2 cellular contexts compared by ENCODE assay signal in the genomic region with DNA sequence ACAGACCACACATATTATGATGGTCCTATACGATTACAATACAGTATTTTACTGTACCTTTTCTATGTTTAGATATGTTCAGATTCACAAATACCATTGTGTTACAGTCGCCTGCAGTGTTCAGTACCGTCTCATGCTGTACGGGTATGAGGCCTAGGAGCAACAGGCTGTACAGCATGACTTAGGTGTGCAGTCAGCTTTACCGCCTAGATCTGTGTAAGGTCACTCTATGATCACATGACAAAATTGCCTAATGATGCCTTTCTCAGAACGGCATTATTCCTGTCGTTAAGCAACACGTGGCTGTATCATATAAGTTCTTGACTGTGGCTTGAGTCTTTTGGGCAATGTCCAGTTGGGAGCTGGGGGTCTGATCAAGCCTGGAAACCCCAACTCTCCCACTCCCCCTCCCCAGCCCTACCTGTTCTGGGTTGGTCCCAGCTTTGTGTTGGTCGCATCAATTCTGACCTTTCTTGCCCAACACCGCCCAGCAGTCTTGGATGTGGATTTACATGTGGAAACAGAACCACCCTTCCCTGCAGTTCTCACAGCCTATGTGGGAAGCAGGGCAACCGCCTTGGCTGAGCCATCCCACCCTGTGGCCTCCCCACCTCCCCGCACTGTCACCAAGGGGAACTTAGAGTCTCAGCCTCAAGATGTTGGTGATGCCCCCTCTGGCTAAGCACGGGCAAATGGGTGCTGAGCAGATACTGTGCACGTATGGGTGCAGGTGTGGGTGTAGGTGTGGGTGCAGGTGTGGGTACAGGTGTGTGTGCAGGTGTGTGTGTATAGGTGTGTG.
TF ChIP-seq lines count a peak whose summit lies in the region.

No MANE protein-coding gene starts in this region.

TF ChIP-seq in SK-N-SH treated with all-trans-retinoic acid at 6 μM for 48 hours, 23 proteins besides CTCF, POLR2A, EP300 and RAD21 (continued from another document):
- TF ChIP-seq CSDC2 (CRISPR knock-in tag; IDR thresholded peaks at IDR 0.05) = no peak
- TF ChIP-seq TSHZ2 (CRISPR knock-in tag; IDR thresholded peaks at IDR 0.05) = no peak
- TF ChIP-seq, protein P1, sequence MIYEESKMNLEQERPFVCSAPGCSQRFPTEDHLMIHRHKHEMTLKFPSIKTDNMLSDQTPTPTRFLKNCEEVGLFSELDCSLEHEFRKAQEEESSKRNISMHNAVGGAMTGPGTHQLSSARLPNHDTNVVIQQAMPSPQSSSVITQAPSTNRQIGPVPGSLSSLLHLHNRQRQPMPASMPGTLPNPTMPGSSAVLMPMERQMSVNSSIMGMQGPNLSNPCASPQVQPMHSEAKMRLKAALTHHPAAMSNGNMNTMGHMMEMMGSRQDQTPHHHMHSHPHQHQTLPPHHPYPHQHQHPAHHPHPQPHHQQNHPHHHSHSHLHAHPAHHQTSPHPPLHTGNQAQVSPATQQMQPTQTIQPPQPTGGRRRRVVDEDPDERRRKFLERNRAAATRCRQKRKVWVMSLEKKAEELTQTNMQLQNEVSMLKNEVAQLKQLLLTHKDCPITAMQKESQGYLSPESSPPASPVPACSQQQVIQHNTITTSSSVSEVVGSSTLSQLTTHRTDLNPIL (CRISPR knock-in tag; IDR thresholded peaks at IDR 0.05; ENCODE audit: low read depth) = no peak

TF ChIP-seq in SK-N-SH, 30 proteins besides CTCF, POLR2A, EP300 and RAD21:
- TF ChIP-seq MXI1 (IDR thresholded peaks at IDR 0.05; ENCODE audit: low read depth, low read length) = no peak
- TF ChIP-seq YY1 (IDR thresholded peaks at IDR 0.05; ENCODE audit: low read depth) = no peak
- TF ChIP-seq CHD2 (IDR thresholded peaks at IDR 0.05; ENCODE audit: low read length, partially characterized antibody) = no peak
- no peak for TF ChIP-seq NFIC (IDR thresholded peaks at IDR 0.05; ENCODE audit: borderline replicate concordance)
- no peak for TF ChIP-seq TCF12 (IDR thresholded peaks at IDR 0.05)
- TF ChIP-seq, protein P2, sequence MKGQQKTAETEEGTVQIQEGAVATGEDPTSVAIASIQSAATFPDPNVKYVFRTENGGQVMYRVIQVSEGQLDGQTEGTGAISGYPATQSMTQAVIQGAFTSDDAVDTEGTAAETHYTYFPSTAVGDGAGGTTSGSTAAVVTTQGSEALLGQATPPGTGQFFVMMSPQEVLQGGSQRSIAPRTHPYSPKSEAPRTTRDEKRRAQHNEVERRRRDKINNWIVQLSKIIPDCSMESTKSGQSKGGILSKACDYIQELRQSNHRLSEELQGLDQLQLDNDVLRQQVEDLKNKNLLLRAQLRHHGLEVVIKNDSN (IDR thresholded peaks at IDR 0.05; ENCODE audit: borderline replicate concordance, low read depth) = no peak
- no peak for TF ChIP-seq TEAD4 (IDR thresholded peaks at IDR 0.05; ENCODE audit: borderline replicate concordance, insufficient read depth)
- no peak for TF ChIP-seq TAF1 (IDR thresholded peaks at IDR 0.05; ENCODE audit: borderline replicate concordance, low read depth, low read length)
- TF ChIP-seq, protein P3, sequence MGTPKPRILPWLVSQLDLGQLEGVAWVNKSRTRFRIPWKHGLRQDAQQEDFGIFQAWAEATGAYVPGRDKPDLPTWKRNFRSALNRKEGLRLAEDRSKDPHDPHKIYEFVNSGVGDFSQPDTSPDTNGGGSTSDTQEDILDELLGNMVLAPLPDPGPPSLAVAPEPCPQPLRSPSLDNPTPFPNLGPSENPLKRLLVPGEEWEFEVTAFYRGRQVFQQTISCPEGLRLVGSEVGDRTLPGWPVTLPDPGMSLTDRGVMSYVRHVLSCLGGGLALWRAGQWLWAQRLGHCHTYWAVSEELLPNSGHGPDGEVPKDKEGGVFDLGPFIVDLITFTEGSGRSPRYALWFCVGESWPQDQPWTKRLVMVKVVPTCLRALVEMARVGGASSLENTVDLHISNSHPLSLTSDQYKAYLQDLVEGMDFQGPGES (IDR thresholded peaks at IDR 0.05; ENCODE audit: low read depth, low read length) = no peak
- TF ChIP-seq RFX5 (IDR thresholded peaks at IDR 0.05; ENCODE audit: low read length) = no peak
- TF ChIP-seq ELF1 (IDR thresholded peaks at IDR 0.05) = no peak
- TF ChIP-seq GATA2 (CRISPR knock-in tag; IDR thresholded peaks at IDR 0.05) = no peak
- no peak for TF ChIP-seq MEF2A (IDR thresholded peaks at IDR 0.05; ENCODE audit: borderline replicate concordance, low read depth)
- no peak for TF ChIP-seq FOSL2 (IDR thresholded peaks at IDR 0.05; ENCODE audit: borderline replicate concordance, low read depth)
TF ChIP-seq in SK-N-SH: peak in this region for 0.
